ENCODE assay signal across 23 cellular contexts in the genomic region with DNA sequence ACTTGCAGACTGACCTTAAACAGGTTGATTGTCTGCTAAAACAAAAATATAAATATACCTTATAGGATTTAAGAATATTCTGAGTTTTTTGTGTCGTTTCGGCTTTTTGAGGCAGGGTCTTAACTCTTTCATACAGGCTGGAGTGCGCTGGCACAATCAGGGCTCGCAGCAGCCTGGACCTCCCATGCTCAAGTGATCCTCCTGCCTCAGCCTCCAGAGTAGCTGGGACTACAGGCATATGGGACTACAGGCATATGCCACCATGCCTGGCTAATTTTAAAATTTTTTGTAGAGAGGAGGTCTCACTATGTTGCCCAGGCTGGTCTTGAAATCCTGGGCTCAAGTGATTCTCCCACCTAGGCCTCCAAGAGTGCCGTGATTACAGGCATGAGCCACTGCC.
"Had no signal": no experiment of that assay in that cellular context is flagged by ENCODE, and none has a peak within 500 bp of the region (broad histone marks: within the 10 kb centered on the region; RNA-seq: fewer than 3 reads in every experiment).

No MANE protein-coding gene starts in this region.

- H3K4me3 ChIP-seq: adrenal gland, PC-9 had no signal

- H3K4me2 ChIP-seq: PC-9 had no signal

- H3K27me3 ChIP-seq: adrenal gland had no signal

- H2AFZ ChIP-seq: PC-9 had no signal

- FAIRE-seq: RCC 7860, TTC549 had no signal

- H3K9me3 ChIP-seq: adrenal gland had no signal

- H3K27ac ChIP-seq: PC-9, RWPE1 had no signal

- H3K36me3 ChIP-seq: adrenal gland had no signal

- DNase-seq: activated CD4-positive, alpha-beta T cell treated with anti-CD3 and anti-CD28 coated beads, Interleukin-2, amount 10 ng/mL, durations not matched to agents 24 days and 14 days; activated CD4-positive, alpha-beta T cell treated with anti-CD3 and anti-CD28 coated beads, Interleukin-2, amount 50 U/mL, for 48 hours; activated CD8-positive, alpha-beta T cell treated with anti-CD3 and anti-CD28 coated beads, Interleukin-2, amount 10 ng/mL, durations not matched to agents 7 days and 5 days; activated gamma-delta T cell treated with Interleukin-2 at 50 U/mL for 16 hours; activated T-cell treated with anti-CD3 and anti-CD28 coated beads, Interleukin-2, amount 50 U/mL, for 24 hours; Kasumi-1; KG1; NCI-H1092 treated with DMSO at 0.1 percent for 48 hours; NCI-H146; NCI-H187; NCI-H2029 treated with DMSO at 0.1 percent for 48 hours; NCI-H2107; NCI-H2171; NCI-H510A; NCI-H526; NCI-H748 treated with DMSO at 0.1 percent for 48 hours; NK-92 treated with Interleukin-12 subunit alpha and Interleukin-12 subunit beta, amount 100 ng/mL, for 24 hours; PC-9; Right ventricle myocardium superior had no signal
